12 cellular contexts compared by ENCODE assay signal in genomic region chr16:89696598-89697128, GRCh38. TPM values are rescaled to one million over a fixed set of nuclear protein-coding genes. Genes with fewer than 3 reads are reported as not detected.
DNase-seq lines count a peak whose midpoint lies in the region; ATAC-seq and TF ChIP-seq lines count a peak whose summit lies in the region.
"Had no signal": no experiment of that assay in that cellular context is flagged by ENCODE, and none has a peak within 500 bp of the region (broad histone marks: within the 10 kb centered on the region; RNA-seq: fewer than 3 reads in every experiment).

No MANE protein-coding gene starts in this region.

- TF ChIP-seq CTCF in GM10266 (IDR thresholded peaks at IDR 0.05; ENCODE audit: control insufficient read depth, insufficient read depth, low read depth, missing control alignments) = no peak
- no peak for TF ChIP-seq CTCF in MM.1S (IDR thresholded peaks at IDR 0.05; ENCODE audit: low read length)
- no peak for TF ChIP-seq CTCF in hepatocyte (IDR thresholded peaks at IDR 0.05; ENCODE audit: poor library complexity)
- no peak for TF ChIP-seq CTCF in smooth muscle cell (IDR thresholded peaks at IDR 0.05; ENCODE audit: borderline replicate concordance, insufficient read depth, poor library complexity, severe bottlenecking)

- H3K4me2 ChIP-seq in MM.1S (ENCODE audit: low read depth, low read length) (no peak overlapping the region), hepatocyte (no peak overlapping the region), smooth muscle cell (no peak overlapping the region)

- H3K27me3 ChIP-seq in MM.1S (replicated peaks; ENCODE audit: insufficient read depth, low read length) (no peaks in the 10 kb centered on the region), hepatocyte (no peaks in the 10 kb centered on the region), smooth muscle cell (ENCODE audit: low read depth) (no peaks in the 10 kb centered on the region)
- H3K27me3 ChIP-seq: ascending aorta had no signal

- no peaks in the 10 kb centered on the region for H4K20me1 ChIP-seq in MM.1S (ENCODE audit: insufficient read depth, low read length)
- peaks cover 9% of the 10 kb centered on the region for H4K20me1 ChIP-seq in hepatocyte (ENCODE audit: insufficient read depth, poor library complexity, severe bottlenecking)
- H4K20me1 ChIP-seq in smooth muscle cell (ENCODE audit: low read depth) = peaks cover 21% of the 10 kb centered on the region

- 67% methylated on average over 22 of the region's 22 CpGs for WGBS in hepatocyte (ENCODE audit: low lambda C conversion rate, missing lambda C conversion rate)
- 91% methylated on average over 22 of the region's 22 CpGs for WGBS in smooth muscle cell (ENCODE audit: low lambda C conversion rate)

- no peaks in the 10 kb centered on the region for H3K9me2 ChIP-seq in MM.1S (replicated peaks; ENCODE audit: insufficient read depth, low read length)
- no peaks in the 10 kb centered on the region for H3K9me2 ChIP-seq in hepatocyte (replicated peaks; ENCODE audit: insufficient read depth)

- H2AFZ ChIP-seq in MM.1S (ENCODE audit: low read length) (no peak overlapping the region), hepatocyte (no peak overlapping the region), smooth muscle cell (ENCODE audit: low read depth) (no peak overlapping the region)

- ATAC-seq in HG03045 (IDR thresholded peaks at IDR 0.05; ENCODE audit: unreplicated experiment) = no peak
- ATAC-seq: Panc1 had no signal

- H3K4me3 ChIP-seq in MM.1S (ENCODE audit: low read length) = no peak overlapping the region
- no peak overlapping the region for H3K4me3 ChIP-seq in hepatocyte
- no peak overlapping the region for H3K4me3 ChIP-seq in smooth muscle cell
- H3K4me3 ChIP-seq: ascending aorta had no signal

- H3K79me2 ChIP-seq in MM.1S (ENCODE audit: low read length) (no peaks in the 10 kb centered on the region; the same call in 1 of the 2 replicates), hepatocyte (peaks cover 5% of the 10 kb centered on the region), smooth muscle cell (ENCODE audit: low read depth) (peaks cover 3% of the 10 kb centered on the region)

- 0 out of 2 replicates have a peak, but pooled peaks cover 4% of the 10 kb centered on the region for H3F3A ChIP-seq in MM.1S (ENCODE audit: insufficient read depth, low read length)
- no peaks in the 10 kb centered on the region for H3F3A ChIP-seq in smooth muscle cell (ENCODE audit: low read depth)

- no peaks in the 10 kb centered on the region for H3K9me3 ChIP-seq in MM.1S (replicated peaks; ENCODE audit: insufficient read depth, low read length)
- H3K9me3 ChIP-seq in hepatocyte (ENCODE audit: low read depth) = no peaks in the 10 kb centered on the region
- no peaks in the 10 kb centered on the region for H3K9me3 ChIP-seq in smooth muscle cell (replicated peaks; ENCODE audit: low read depth)
- H3K9me3 ChIP-seq: ascending aorta had no signal

- H3K36me3 ChIP-seq in MM.1S (replicated peaks; ENCODE audit: insufficient read depth, low read length) (no peaks in the 10 kb centered on the region), hepatocyte (replicated peaks; ENCODE audit: insufficient read depth, low read depth) (no peaks in the 10 kb centered on the region), smooth muscle cell (ENCODE audit: low read depth) (no peaks in the 10 kb centered on the region)

- 0 out of 2 replicates have a peak, but pooled peaks cover 3% of the 10 kb centered on the region for H3K4me1 ChIP-seq in MM.1S (ENCODE audit: low read length)
- peaks cover 10% of the 10 kb centered on the region for H3K4me1 ChIP-seq in hepatocyte (ENCODE audit: insufficient read depth)
- H3K4me1 ChIP-seq in smooth muscle cell (ENCODE audit: low read depth) = peaks cover 12% of the 10 kb centered on the region

- H3K27ac ChIP-seq in MM.1S (ENCODE audit: low read length) = no peak overlapping the region
- no peak overlapping the region for H3K27ac ChIP-seq in hepatocyte
- no peak overlapping the region for H3K27ac ChIP-seq in smooth muscle cell (ENCODE audit: low read depth)
- H3K27ac ChIP-seq: ascending aorta had no signal

- no peak overlapping the region for H3K9ac ChIP-seq in MM.1S (ENCODE audit: low read length)
- H3K9ac ChIP-seq in smooth muscle cell (ENCODE audit: low read depth) = no peak overlapping the region

- DNase-seq in GM10266 (ENCODE audit: extremely low spot score) (peak; percentile 79), MM.1S (peak; percentile 13), hepatocyte (ENCODE audit: low spot score) (peak; percentile 8), smooth muscle cell (lab: John Stamatoyannopoulos, UW; ENCODE audit: unreplicated experiment) (no peak), NCI-H2227 treated with DMSO at 0.1 percent for 48 hours (lab: John Stamatoyannopoulos, UW) (no peak)
- DNase-seq: activated B cell treated with CpG ODN at 0.5 μM for 24 hours, DMS153, HCEC 1CT, NCI-H146 had no signal

RNA-seq across cellular contexts. Expression of gene SPATA2L, which starts 4.8 kb away (rescaled TPM):
- 20.2 and 32.9 TPM in 2 replicates for total RNA-seq in hepatocyte
- polyA plus RNA-seq in hepatocyte = 23.6 and 25.0 TPM in 2 replicates
- total RNA-seq in smooth muscle cell = 7.8 and 10.2 TPM in 2 replicates
- 14.1 and 16.5 TPM in 2 replicates for polyA plus RNA-seq in smooth muscle cell

RNA-seq across cellular contexts. Expression of gene CDK10, which starts 10.2 kb away (rescaled TPM):
- total RNA-seq in hepatocyte (60.1 and 70.4 TPM in 2 replicates), smooth muscle cell (22.2 and 24.4 TPM in 2 replicates)
- polyA plus RNA-seq in hepatocyte (155 and 187 TPM in 2 replicates), smooth muscle cell (77.0 and 84.9 TPM in 2 replicates)

RNA-seq across cellular contexts. Expression of gene VPS9D1, which starts 24.0 kb away (rescaled TPM):
- total RNA-seq in hepatocyte (8.0 and 13.8 TPM in 2 replicates), smooth muscle cell (6.7 and 10.6 TPM in 2 replicates)
- polyA plus RNA-seq in hepatocyte (25.5 and 30.2 TPM in 2 replicates), smooth muscle cell (13.0 and 15.7 TPM in 2 replicates)

RNA-seq across cellular contexts. Expression of gene ZNF276, which starts 24.7 kb away (rescaled TPM):
- 8.4 and 23.2 TPM in 2 replicates for total RNA-seq in hepatocyte
- 15.0 and 18.3 TPM in 2 replicates for polyA plus RNA-seq in hepatocyte
- total RNA-seq in smooth muscle cell = 5.3 and 8.0 TPM in 2 replicates
- 11.0 and 11.7 TPM in 2 replicates for polyA plus RNA-seq in smooth muscle cell

RNA-seq across cellular contexts. Expression of gene SPATA33, which starts 39.0 kb away (rescaled TPM):
- total RNA-seq in hepatocyte = 3.6 and 4.4 TPM in 2 replicates
- 16.8 and 17.9 TPM in 2 replicates for polyA plus RNA-seq in hepatocyte
- total RNA-seq in smooth muscle cell = 4.0 TPM in 2 replicates
- polyA plus RNA-seq in smooth muscle cell = 8.1 and 10.4 TPM in 2 replicates

Comparison
In these comparisons a context has a peak if more than half of its experiments do, and no peak if none do; other contexts are left out.
1. DNase-seq: peak in GM10266 (single experiment), MM.1S (single experiment) and hepatocyte (single experiment); none in smooth muscle cell (single experiment) and NCI-H2227 treated with DMSO at 0.1 percent for 48 hours (single experiment).